18 cellular contexts compared by ENCODE assay signal in genomic region chr13:23561261-23561660, GRCh38. TPM values are rescaled to one million over a fixed set of nuclear protein-coding genes. Genes with fewer than 3 reads are reported as not detected.
DNase-seq lines count a peak whose midpoint lies in the region; ATAC-seq and TF ChIP-seq lines count a peak whose summit lies in the region.
"Had no signal": no experiment of that assay in that cellular context is flagged by ENCODE, and none has a peak within 500 bp of the region (broad histone marks: within the 10 kb centered on the region; RNA-seq: fewer than 3 reads in every experiment).

No MANE protein-coding gene starts in this region.

- H3K27ac Mint-ChIP-seq in activated CD4-positive, alpha-beta T cell treated with anti-CD3 and anti-CD28 coated beads, Interleukin-2, amount 10 ng/mL, durations not matched to agents 24 days and 14 days: no peak overlapping the region
- H3K27ac Mint-ChIP-seq in HFFc6: no peak overlapping the region
- H3K27ac Mint-ChIP-seq: activated naive CD8-positive, alpha-beta T cell treated with anti-CD3 and anti-CD28 coated beads for 36 hours had no signal

- intact Hi-C loops in activated CD4-positive, alpha-beta T cell treated with anti-CD3 and anti-CD28 coated beads, Interleukin-2, amount 10 ng/mL, durations not matched to agents 24 days and 14 days (cut with micrococcal nuclease): no loop called here
- intact Hi-C loops in gastrocnemius medialis (cut with DNase I; ENCODE audit: low total_unique reads): no loop called here

- no peaks in the 10 kb centered on the region for H3K36me3 ChIP-seq in gastrocnemius medialis

- H3K4me1 Mint-ChIP-seq in activated CD4-positive, alpha-beta T cell treated with anti-CD3 and anti-CD28 coated beads, Interleukin-2, amount 10 ng/mL, durations not matched to agents 24 days and 14 days: no peaks in the 10 kb centered on the region
- H3K4me1 Mint-ChIP-seq in HFFc6 (ENCODE audit: low read depth): no peaks in the 10 kb centered on the region
- H3K4me1 Mint-ChIP-seq: activated naive CD8-positive, alpha-beta T cell treated with anti-CD3 and anti-CD28 coated beads for 36 hours had no signal

- in situ Hi-C loops in gastrocnemius medialis (cut with MboI; ENCODE audit: low sequenced_read_pairs in 4 of 4): no loop called here

- H3K9me3 Mint-ChIP-seq in activated CD4-positive, alpha-beta T cell treated with anti-CD3 and anti-CD28 coated beads, Interleukin-2, amount 10 ng/mL, durations not matched to agents 24 days and 14 days: no peaks in the 10 kb centered on the region
- H3K9me3 Mint-ChIP-seq in HFFc6: no peaks in the 10 kb centered on the region
- H3K9me3 Mint-ChIP-seq: activated naive CD8-positive, alpha-beta T cell treated with anti-CD3 and anti-CD28 coated beads for 36 hours had no signal

- TF ChIP-seq CTCF in gastrocnemius medialis (IDR thresholded peaks at IDR 0.05 in 4 of 5, conservative IDR thresholded peaks at IDR 0.05 in 1 of 5): no peak
- TF ChIP-seq CTCF in HFFc6 (IDR thresholded peaks at IDR 0.05): no peak

- peak; percentile 8 for DNase-seq in activated CD4-positive, alpha-beta T cell treated with anti-CD3 and anti-CD28 coated beads, Interleukin-2, amount 10 ng/mL, durations not matched to agents 24 days and 14 days
- no peak for DNase-seq in activated CD4-positive, alpha-beta T cell treated with anti-CD3 and anti-CD28 coated beads, Interleukin-2, amount 50 U/mL, for 4 hours
- DNase-seq in gastrocnemius medialis: no peak
- DNase-seq in HFFc6: no peak
- no peak for DNase-seq in T-helper 1 cell
- DNase-seq: activated CD4-positive, alpha-beta T cell treated with anti-CD3 and anti-CD28 coated beads for 48 hours; activated naive CD8-positive, alpha-beta T cell treated with anti-CD3 and anti-CD28 coated beads for 36 hours; activated T-cell treated with anti-CD3 and anti-CD28 coated beads, Interleukin-2, amount 50 U/mL, for 1 hour; C1 segment of cervical spinal cord; DMS53; effector CD4-positive, alpha-beta T cell; NCI-H1092; NCI-H2171 treated with DMSO at 0.1 percent for 48 hours; posterior cingulate gyrus had no signal

- no peaks in the 10 kb centered on the region for H3K36me3 Mint-ChIP-seq in activated CD4-positive, alpha-beta T cell treated with anti-CD3 and anti-CD28 coated beads, Interleukin-2, amount 10 ng/mL, durations not matched to agents 24 days and 14 days (ENCODE audit: low read depth)
- H3K36me3 Mint-ChIP-seq in HFFc6 (ENCODE audit: low read depth): no peaks in the 10 kb centered on the region
- H3K36me3 Mint-ChIP-seq: activated naive CD8-positive, alpha-beta T cell treated with anti-CD3 and anti-CD28 coated beads for 36 hours had no signal

- peaks cover 20% of the 10 kb centered on the region for H3K27me3 Mint-ChIP-seq in activated CD4-positive, alpha-beta T cell treated with anti-CD3 and anti-CD28 coated beads, Interleukin-2, amount 10 ng/mL, durations not matched to agents 24 days and 14 days
- no peaks in the 10 kb centered on the region for H3K27me3 Mint-ChIP-seq in HFFc6 (ENCODE audit: insufficient read depth)

- ATAC-seq in GM21529 (IDR thresholded peaks at IDR 0.05; ENCODE audit: unreplicated experiment): peak; percentile 86
- peak; percentile 82 for ATAC-seq in HG03378 (IDR thresholded peaks at IDR 0.05; ENCODE audit: unreplicated experiment)
- no peak for ATAC-seq in gastrocnemius medialis
- ATAC-seq in HG03521 (IDR thresholded peaks at IDR 0.05; ENCODE audit: unreplicated experiment): no peak

- no peak for TF ChIP-seq POLR2A in gastrocnemius medialis (IDR thresholded peaks at IDR 0.05)

- H3K27me3 ChIP-seq in gastrocnemius medialis: no peaks in the 10 kb centered on the region

- peak overlapping the region; percentile 86 to 96 (median 91) for H3K27ac ChIP-seq in gastrocnemius medialis
- H3K27ac ChIP-seq: 22Rv1 had no signal

- no peak overlapping the region for H3K4me3 ChIP-seq in gastrocnemius medialis

- H3K4me3 Mint-ChIP-seq in activated CD4-positive, alpha-beta T cell treated with anti-CD3 and anti-CD28 coated beads, Interleukin-2, amount 10 ng/mL, durations not matched to agents 24 days and 14 days: no peak overlapping the region
- no peak overlapping the region for H3K4me3 Mint-ChIP-seq in HFFc6
- H3K4me3 Mint-ChIP-seq: activated naive CD8-positive, alpha-beta T cell treated with anti-CD3 and anti-CD28 coated beads for 36 hours had no signal

- H3K9me3 ChIP-seq in gastrocnemius medialis: no peaks in the 10 kb centered on the region

- peaks cover 19 to 23% of the 10 kb centered on the region in 2 donors for H3K4me1 ChIP-seq in gastrocnemius medialis

RNA-seq across cellular contexts. Expression of gene TNFRSF19, which starts 9.0 kb away (rescaled TPM):
- total RNA-seq in activated CD4-positive, alpha-beta T cell treated with anti-CD3 and anti-CD28 coated beads, Interleukin-2, amount 10 ng/mL, durations not matched to agents 24 days and 14 days: not detected in 2 replicates
- 1 to 10 TPM in 2 of 4 donors, under 1 TPM in 2; 0.51 to 1.5 (median 1.0) TPM for total RNA-seq in gastrocnemius medialis
- 10 to 100 TPM in 1 of 6 experiments, 1 to 10 TPM in 5; 5.9 to 10.1 (median 8.7) TPM for total RNA-seq in HFFc6 (2021; fragmentation: NEBNext Ultra II Directional; extraction: Animal tissue kit (Norgen Biotek cat#: 25700))

Comparison
In these comparisons a context has a peak if more than half of its experiments do, and no peak if none do; other contexts are left out.
1. ATAC-seq: peak in GM21529 (single experiment) and HG03378 (single experiment); none in gastrocnemius medialis (0 of 2) and HG03521 (single experiment).